Comparison of ENCODE assay signal across 8 cellular contexts in genomic region chr6:108294297-108294786, GRCh38. TPM values are rescaled to one million over a fixed set of nuclear protein-coding genes. Genes with fewer than 3 reads are reported as not detected.
DNase-seq lines count a peak whose midpoint lies in the region; TF ChIP-seq lines count a peak whose summit lies in the region.

No MANE protein-coding gene starts in this region.

- H3K27ac ChIP-seq in RWPE1, result peak overlapping the region; percentile 94
- peak overlapping the region; percentile 86 for H3K27ac ChIP-seq in rectal smooth muscle tissue (ENCODE audit: low read depth, low read length)

- DNase-seq in GM12865 (ENCODE audit: low read depth) (no peak), HEK293T (ENCODE audit: extremely low spot score) (no peak), RWPE1 (ENCODE audit: low spot score) (no peak), fibroblast of the aortic adventitia (ENCODE audit: low read depth) (no peak), LoVo (ENCODE audit: low spot score) (no peak), retina (no peak)
- DNase-seq in activated effector memory CD4-positive, alpha-beta T cell treated with anti-CD3 and anti-CD28 coated beads, Interleukin-2, amount 50 U/mL, for 16 hours, result no peak

- POLR2A ChIA-PET in HEK293T (lab: Yijun Ruan, JAX), result interaction anchor here (0.6 to 2.1 kb wide), 16 partner anchors 9 to 674 kb away, joined by 3 to 18 read pairs (median 4); partner anchors contain the start of genes SEC63 and SNX3
- POLR2A ChIA-PET in RWPE1 (lab: Yijun Ruan, JAX; ENCODE audit: low non-redundant PET), result no interaction called here

- H3K27me3 ChIP-seq in rectal smooth muscle tissue (ENCODE audit: control insufficient read depth, insufficient read depth, low read length), result no peaks in the 10 kb centered on the region

- H3K4me3 ChIP-seq in GM12865 (ENCODE audit: low read depth, low read length) (peak overlapping the region; percentile 92), fibroblast of the aortic adventitia (ENCODE audit: low read depth, low read length) (peak overlapping the region; percentile 80), rectal smooth muscle tissue (ENCODE audit: low read length) (peak overlapping the region; percentile 82)

- CTCF ChIA-PET in HEK293T (lab: Yijun Ruan, JAX) (no interaction called here), RWPE1 (lab: Yijun Ruan, JAX) (interaction anchor here (0.6 to 0.8 kb wide), 2 partner anchors 41 to 42 kb away, joined by 3 to 4 read pairs; no protein-coding TSS in a partner anchor)

- no peaks in the 10 kb centered on the region for H3K36me3 ChIP-seq in rectal smooth muscle tissue (ENCODE audit: control insufficient read depth, insufficient read depth, low read length)

- peak overlapping the region; percentile 99 for H3K9ac ChIP-seq in rectal smooth muscle tissue (ENCODE audit: low read length)

- TF ChIP-seq CTCF in GM12865 (IDR thresholded peaks at IDR 0.05; ENCODE audit: insufficient read depth, low read depth, low read length, missing control alignments) (no peak), RWPE1 (conservative IDR thresholded peaks at IDR 0.05; ENCODE audit: low read depth) (no peak), fibroblast of the aortic adventitia (IDR thresholded peaks at IDR 0.05; ENCODE audit: insufficient read depth, low read length) (no peak)

- H3K4me1 ChIP-seq in rectal smooth muscle tissue (ENCODE audit: control insufficient read depth, insufficient read depth, low read length), result no peaks in the 10 kb centered on the region

TF ChIP-seq in HEK293T, 16 proteins besides CTCF, POLR2A, EP300 and RAD21:
- TF ChIP-seq L3MBTL2 (conservative IDR thresholded peaks at IDR 0.05), result peak; percentile 42
- TF ChIP-seq LEF1 (IDR thresholded peaks at IDR 0.05; ENCODE audit: borderline replicate concordance), result no peak
- TF ChIP-seq TARDBP (IDR thresholded peaks at IDR 0.05), result no peak
- TF ChIP-seq HDGF (IDR thresholded peaks at IDR 0.05; ENCODE audit: borderline replicate concordance), result no peak
- TF ChIP-seq CTBP1 (IDR thresholded peaks at IDR 0.05; ENCODE audit: borderline replicate concordance), result no peak
- TF ChIP-seq FOXK2 (IDR thresholded peaks at IDR 0.05), result no peak

RNA-seq across cellular contexts. Expression of gene AFG1L, which starts 0.5 kb away (rescaled TPM):
- total RNA-seq in fibroblast of the aortic adventitia (ENCODE audit: low replicate concordance), result 3.7 and 6.0 TPM in 2 replicates

RNA-seq across cellular contexts. Expression of gene SNX3, which starts 33.5 kb away (rescaled TPM):
- total RNA-seq in fibroblast of the aortic adventitia (ENCODE audit: low replicate concordance), result 165 and 266 TPM in 2 replicates
